ENCODE assay signal across 7 cellular contexts in the genomic region with DNA sequence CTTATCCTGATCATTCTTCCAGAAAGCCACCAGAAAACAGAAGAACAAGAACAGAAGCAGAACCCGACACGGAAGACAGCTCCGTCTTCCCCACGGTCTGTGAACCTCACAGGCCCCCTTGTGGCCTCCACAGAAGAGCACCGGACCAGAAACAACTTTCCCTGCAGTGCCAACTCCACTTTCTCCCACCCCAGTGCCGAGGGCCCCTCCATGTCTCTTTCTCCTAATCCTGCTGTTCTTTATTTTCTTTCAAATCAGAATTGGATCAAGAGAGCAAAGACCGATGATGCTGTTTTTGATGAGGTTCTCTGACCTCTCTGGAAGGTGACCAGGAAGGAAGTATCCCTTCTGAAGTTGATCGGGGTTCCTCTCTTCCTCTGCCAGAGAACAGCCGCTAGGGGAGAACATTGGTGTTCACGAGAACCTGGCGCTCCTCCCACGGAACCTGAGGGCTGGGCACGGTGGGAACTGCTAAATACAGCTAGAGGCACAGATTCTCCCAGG. TPM values are rescaled to one million over a fixed set of nuclear protein-coding genes. Genes with fewer than 3 reads are reported as not detected.
A peak's percentile ranks its signal among the peaks of the same experiment; 100 is the strongest.
DNase-seq lines count a peak whose midpoint lies in the region; ATAC-seq and TF ChIP-seq lines count a peak whose summit lies in the region.

No MANE protein-coding gene starts in this region.

- H3K27ac ChIP-seq in esophagus muscularis mucosa (replicated peaks in 1 of 4) (no peak overlapping the region), osteoblast (ENCODE audit: low read depth, low read length) (no peak overlapping the region)

- H3K4me3 ChIP-seq in esophagus muscularis mucosa, result peak overlapping the region in 1 of 4 donors; percentile 9
- peak overlapping the region; percentile 28 for H3K4me3 ChIP-seq in osteoblast (ENCODE audit: insufficient read depth, low read length)

- TF ChIP-seq CTCF in esophagus muscularis mucosa (IDR thresholded peaks at IDR 0.05) (peak; percentile 66 to 76 (median 71)), osteoblast (IDR thresholded peaks at IDR 0.05; ENCODE audit: extremely low read depth, low read depth, low read length) (peak; percentile 81)

- H3K4me1 ChIP-seq in esophagus muscularis mucosa, result peaks cover 0 to 18% (median 0%) of the 10 kb centered on the region in 4 donors
- peaks cover 7% of the 10 kb centered on the region for H3K4me1 ChIP-seq in osteoblast (ENCODE audit: insufficient read depth, low read length)

- ATAC-seq in HG03045 (IDR thresholded peaks at IDR 0.05; ENCODE audit: unreplicated experiment) (no peak), GM19452 (IDR thresholded peaks at IDR 0.05; ENCODE audit: unreplicated experiment) (no peak)

- no peaks in the 10 kb centered on the region for H3K27me3 ChIP-seq in esophagus muscularis mucosa
- peaks cover 24% of the 10 kb centered on the region for H3K27me3 ChIP-seq in osteoblast (ENCODE audit: insufficient read depth, low read length)

- WGBS in esophagus muscularis mucosa, result 42% methylated on average over 13 of the region's 13 CpGs

- DNase-seq in EL (peak; percentile 18), HuH-7 (ENCODE audit: low spot score) (peak; percentile 37), SKM-1 (lab: John Stamatoyannopoulos, UW; ENCODE audit: unreplicated experiment) (peak; percentile 55), esophagus muscularis mucosa (ENCODE audit: extremely low spot score) (no peak), osteoblast (ENCODE audit: insufficient read length, low spot score, missing footprints) (no peak)

- TF ChIP-seq POLR2A in esophagus muscularis mucosa (IDR thresholded peaks at IDR 0.05; ENCODE audit: low read depth), result no peak

- no peaks in the 10 kb centered on the region for H3K9me3 ChIP-seq in esophagus muscularis mucosa
- H3K9me3 ChIP-seq in osteoblast (ENCODE audit: low read depth, low read length), result no peaks in the 10 kb centered on the region

- TF ChIP-seq EP300 in esophagus muscularis mucosa (IDR thresholded peaks at IDR 0.05), result no peak

- intact Hi-C loops in esophagus muscularis mucosa (cut with DNase I), result loop anchor here (2.0 to 10.0 kb wide), 2 partner anchors 38 to 342 kb away; no protein-coding TSS in a partner anchor

- H3K4me2 ChIP-seq in osteoblast (ENCODE audit: insufficient read depth, low read length), result peak overlapping the region; percentile 56

- H3K36me3 ChIP-seq in esophagus muscularis mucosa (no peaks in the 10 kb centered on the region), osteoblast (ENCODE audit: insufficient read depth, low read length) (no peaks in the 10 kb centered on the region)

- no peaks in the 10 kb centered on the region for H3K79me2 ChIP-seq in osteoblast (ENCODE audit: insufficient read depth, low read length)

- H4K20me1 ChIP-seq in osteoblast (ENCODE audit: insufficient read depth, low read length), result no peaks in the 10 kb centered on the region

- H2AFZ ChIP-seq in osteoblast (ENCODE audit: low read length), result no peak overlapping the region

RNA-seq across cellular contexts. Expression of gene CTTNBP2NL, which starts 58.9 kb away (rescaled TPM):
- 10 to 100 TPM; 16.2 to 26.9 (median 19.0) TPM for total RNA-seq in esophagus muscularis mucosa
- 29.5 and 32.2 TPM in 2 replicates for total RNA-seq in osteoblast

Comparison
In these comparisons a context has a peak if more than half of its experiments do, and no peak if none do; other contexts are left out.
1. DNase-seq: peak in EL (single experiment), HuH-7 (single experiment) and SKM-1 (single experiment); none in esophagus muscularis mucosa (single experiment) and osteoblast (single experiment).